Comparison of ENCODE assay signal across 6 cellular contexts in genomic region chr17:46672777-46673176, GRCh38.
DNase-seq lines count a peak whose midpoint lies in the region; ATAC-seq, FAIRE-seq and TF ChIP-seq lines count a peak whose summit lies in the region.
"Not testable (repeated sequence)": the region's sequence is repeated elsewhere in the genome, so short reads cannot be mapped to it uniquely, and the experiment has no call there.

No MANE protein-coding gene starts in this region.

- not testable (repeated sequence) for H3K14ac ChIP-seq in IMR-90 (replicated peaks; ENCODE audit: low read depth, low read length)

- H3K4me3 ChIP-seq in IMR-90 (ENCODE audit: insufficient read depth, low read depth, low read length); bronchial epithelial cell (ENCODE audit: low read depth, low read length); upper lobe of right lung: not testable (repeated sequence)

- POLR2A ChIA-PET in IMR-90 (lab: Charles Lee; ENCODE audit: unreplicated experiment); WTC11 (lab: Charles Lee): not testable (repeated sequence)

- not testable (repeated sequence) for H2BK15ac ChIP-seq in IMR-90 (ENCODE audit: low read depth, low read length)

- H3K36me3 ChIP-seq in IMR-90 (ENCODE audit: control insufficient read depth, insufficient read depth, low read length); bronchial epithelial cell (ENCODE audit: control insufficient read depth, insufficient read depth, low read length); upper lobe of right lung: not testable (repeated sequence)

- not testable (repeated sequence) for H3K27ac Mint-ChIP-seq in WTC11

- H2AFZ ChIP-seq in IMR-90 (replicated peaks; ENCODE audit: low read length, poor library complexity): not testable (repeated sequence)

- not testable (repeated sequence) for TF ChIP-seq CTCF in IMR-90 (conservative IDR thresholded peaks at IDR 0.05; ENCODE audit: low read depth, low read length); WTC11 (IDR thresholded peaks at IDR 0.05); bronchial epithelial cell (IDR thresholded peaks at IDR 0.05; ENCODE audit: insufficient read depth, low read length, severe bottlenecking); upper lobe of right lung (IDR thresholded peaks at IDR 0.05)

- H3K9me3 Mint-ChIP-seq in WTC11: not testable (repeated sequence)

- H2AK9ac ChIP-seq in IMR-90 (replicated peaks; ENCODE audit: low read depth, low read length, poor library complexity): not testable (repeated sequence)

- H3K9me3 ChIP-seq in IMR-90 (ENCODE audit: control insufficient read depth, insufficient read depth, low read length); upper lobe of right lung: not testable (repeated sequence)

- not testable (repeated sequence) for H3K9ac ChIP-seq in IMR-90 (ENCODE audit: low read depth, low read length)

- H2BK5ac ChIP-seq in IMR-90 (ENCODE audit: low read depth, low read length, poor library complexity, severe bottlenecking): not testable (repeated sequence)

- H4K8ac ChIP-seq in IMR-90 (ENCODE audit: low read depth in 2 of 2, low read length in 2 of 2): not testable (repeated sequence)

- H3K56ac ChIP-seq in IMR-90 (ENCODE audit: extremely low read depth, insufficient read depth, low read length): not testable (repeated sequence)

- not testable (repeated sequence) for H3K4ac ChIP-seq in IMR-90 (ENCODE audit: low read depth, low read length)

- not testable (repeated sequence) for H4K91ac ChIP-seq in IMR-90 (ENCODE audit: insufficient read depth, low read depth, low read length)

- not testable (repeated sequence) for H3K79me1 ChIP-seq in IMR-90 (ENCODE audit: low read depth in 1 of 2, low read length in 2 of 2)

- not testable (repeated sequence) for H3K4me1 Mint-ChIP-seq in WTC11

- peak; percentile 68 for ATAC-seq in IMR-90 (ENCODE audit: low read depth)
- peak; percentile 38; the same call in 1 of the 2 replicates for ATAC-seq in WTC11
- ATAC-seq in upper lobe of right lung: peak; percentile 16

- H3K4me2 ChIP-seq in IMR-90 (ENCODE audit: low read depth, low read length): not testable (repeated sequence)

- H3K4me3 Mint-ChIP-seq in WTC11: not testable (repeated sequence)

- dilution Hi-C loops in IMR-90 (cut with HindIII; ENCODE audit: low sequenced_read_pairs, unreplicated experiment): not testable (repeated sequence)

- not testable (repeated sequence) for H3K27me3 ChIP-seq in IMR-90 (ENCODE audit: control insufficient read depth, insufficient read depth, low read length); bronchial epithelial cell (ENCODE audit: control insufficient read depth, insufficient read depth, low read length); upper lobe of right lung

- not testable (repeated sequence) for H3K23ac ChIP-seq in IMR-90 (ENCODE audit: low read depth, low read length)

- peak; percentile 36 for FAIRE-seq in GM12892 (lab: Jason Lieb, UNC)
- FAIRE-seq in H54 (lab: Jason Lieb, UNC): peak; percentile 96
- peak; percentile 91 for FAIRE-seq in bronchial epithelial cell (lab: Jason Lieb, UNC)

- not testable (repeated sequence) for H2BK20ac ChIP-seq in IMR-90 (ENCODE audit: low read depth, low read length)

- BruUV-seq in IMR-90 (replicated peaks; lab: Mats Ljungman, UMichigan): not testable (repeated sequence)

- intact Hi-C loops in IMR-90 (cut with micrococcal nuclease); upper lobe of right lung (cut with DNase I): not testable (repeated sequence)

- CTCF ChIA-PET in IMR-90 (lab: Yijun Ruan, JAX); WTC11 (lab: Charles Lee): not testable (repeated sequence)

- TF ChIP-seq RAD21 in IMR-90 (IDR thresholded peaks at IDR 0.05; ENCODE audit: low read length): not testable (repeated sequence)

- DNase-seq in GM12892 (ENCODE audit: insufficient read length); H54 (ENCODE audit: insufficient read length, low spot score); IMR-90; WTC11 (ENCODE audit: low spot score); bronchial epithelial cell (ENCODE audit: low read depth); upper lobe of right lung: not testable (repeated sequence)

- not testable (repeated sequence) for H3K18ac ChIP-seq in IMR-90 (ENCODE audit: low read depth, low read length)

- in situ Hi-C loops in IMR-90 (cut with MboI; ENCODE audit: low sequenced_read_pairs): not testable (repeated sequence)

- not testable (repeated sequence) for H2AK5ac ChIP-seq in IMR-90 (ENCODE audit: low read depth, low read length)

- not testable (repeated sequence) for H3K9me1 ChIP-seq in IMR-90 (ENCODE audit: insufficient read depth, low read length)

- not testable (repeated sequence) for H4K5ac ChIP-seq in IMR-90 (ENCODE audit: low read depth, low read length)

- H3K27me3 Mint-ChIP-seq in WTC11 (ENCODE audit: low read depth): not testable (repeated sequence)

- TF ChIP-seq POLR2A in GM12892 (IDR thresholded peaks at IDR 0.05; ENCODE audit: low read depth, low read length); H54 (IDR thresholded peaks at IDR 0.05; ENCODE audit: low read depth, low read length); IMR-90 (IDR thresholded peaks at IDR 0.05; ENCODE audit: low read depth, low read length): not testable (repeated sequence)

- no CpG with 5 or more reads among the region's 2 CpGs for WGBS in IMR-90 (ENCODE audit: extremely low coverage in 2 of 2, insufficient read length in 1 of 2), 2 experiments

- H3K36me3 Mint-ChIP-seq in WTC11: not testable (repeated sequence)

- not testable (repeated sequence) for H3K4me1 ChIP-seq in IMR-90 (ENCODE audit: control insufficient read depth, insufficient read depth, low read length); upper lobe of right lung

- not testable (repeated sequence) for H2BK120ac ChIP-seq in IMR-90 (ENCODE audit: low read depth, low read length)

- not testable (repeated sequence) for H3K27ac ChIP-seq in IMR-90 (ENCODE audit: insufficient read depth, low read length); upper lobe of right lung

- not testable (repeated sequence) for H4K20me1 ChIP-seq in IMR-90 (ENCODE audit: insufficient read depth, low read length)

Comparison
In these comparisons a context has a peak if more than half of its experiments do, and no peak if none do; other contexts are left out.
1. ATAC-seq: peak in every context shown above with its lines; median percentile 68 in IMR-90; 38 in WTC11; 16 in upper lobe of right lung.